In genomic region chr2:174180837-174181236, GRCh38 we compare ENCODE assay signal across 25 cellular contexts.
"Had no signal": no experiment of that assay in that cellular context is flagged by ENCODE, and none has a peak within 500 bp of the region (broad histone marks: within the 10 kb centered on the region; RNA-seq: fewer than 3 reads in every experiment).

No MANE protein-coding gene starts in this region.

- H3K9me3 ChIP-seq: lower lobe of right lung, stomach, uterus had no signal

- H3K27me3 Mint-ChIP-seq: activated naive CD8-positive, alpha-beta T cell treated with anti-CD3 and anti-CD28 coated beads, Interleukin-2, amount 10 ng/mL, durations not matched to agents 7 days and 5 days; naive B cell; stimulated activated memory B cell treated with anti-CD40 and anti-IgM and Interleukin-4, amounts not matched to agents 10 μg/mL and 1 μg/mL and 100 μg/mL, for 72 hours had no signal

- H3K4me3 Mint-ChIP-seq: activated naive CD4-positive, alpha-beta T cell treated with anti-CD3 and anti-CD28 coated beads for 36 hours; activated naive CD8-positive, alpha-beta T cell treated with anti-CD3 and anti-CD28 coated beads, Interleukin-2, amount 10 ng/mL, durations not matched to agents 7 days and 5 days; activated T-cell treated with anti-CD3 and anti-CD28 coated beads, Interleukin-2, amount 50 U/mL, for 72 hours; immature natural killer cell; naive B cell; neural crest cell; stimulated activated memory B cell treated with anti-CD40 and anti-IgM and Interleukin-4, amounts not matched to agents 10 μg/mL and 1 μg/mL and 100 μg/mL, for 72 hours had no signal

- ATAC-seq: activated T-cell treated with anti-CD3 and anti-CD28 coated beads, Interleukin-2, amount 50 U/mL, for 72 hours; foreskin keratinocyte; left lobe of liver; sciatic nerve; stimulated activated memory B cell treated with anti-CD40 and anti-IgM and Interleukin-4, amounts not matched to agents 10 μg/mL and 1 μg/mL and 100 μg/mL, for 72 hours had no signal

- H3K27me3 ChIP-seq: foreskin keratinocyte, stomach, uterus had no signal

- H3K9me3 Mint-ChIP-seq: immature natural killer cell, neural crest cell had no signal

- H3K27ac Mint-ChIP-seq: activated naive CD4-positive, alpha-beta T cell treated with anti-CD3 and anti-CD28 coated beads for 36 hours; activated naive CD8-positive, alpha-beta T cell treated with anti-CD3 and anti-CD28 coated beads, Interleukin-2, amount 10 ng/mL, durations not matched to agents 7 days and 5 days; stimulated activated memory B cell treated with anti-CD40 and anti-IgM and Interleukin-4, amounts not matched to agents 10 μg/mL and 1 μg/mL and 100 μg/mL, for 72 hours had no signal

- H3K36me3 ChIP-seq: lower lobe of right lung, uterus had no signal

- H3K4me1 ChIP-seq: uterus had no signal

- H3K4me2 ChIP-seq: smooth muscle cell had no signal

- DNase-seq: activated CD4-positive, alpha-beta T cell treated with anti-CD3 and anti-CD28 coated beads for 1 hour; activated CD4-positive, alpha-beta T cell treated with anti-CD3 and anti-CD28 coated beads, Interleukin-2, amount 50 U/mL, for 4 hours; activated CD8-positive, alpha-beta memory T cell treated with anti-CD3 and anti-CD28 coated beads for 24 hours; activated CD8-positive, alpha-beta memory T cell treated with anti-CD3 and anti-CD28 coated beads, Interleukin-2, amount 50 U/mL, for 4 hours; activated effector memory CD4-positive, alpha-beta T cell treated with Interleukin-2 at 50 U/mL for 16 hours; activated naive CD4-positive, alpha-beta T cell treated with anti-CD3 and anti-CD28 coated beads for 36 hours; activated naive CD8-positive, alpha-beta T cell treated with anti-CD3 and anti-CD28 coated beads, Interleukin-2, amount 10 ng/mL, durations not matched to agents 7 days and 5 days; activated T-cell treated with anti-CD3 and anti-CD28 coated beads, Interleukin-2, amount 50 U/mL, for 72 hours; amygdala; effector memory CD4-positive, alpha-beta T cell; immature natural killer cell; lower lobe of right lung; naive B cell; posterior cingulate gyrus; stimulated activated CD4-positive, alpha-beta T cell treated with anti-CD3 and anti-CD28 coated beads, Interleukin-15, amount 100 ng/mL, for 24 hours; stomach; T-helper 1 cell; T-helper 9 cell; uterus had no signal

- H3K4me1 Mint-ChIP-seq: activated naive CD8-positive, alpha-beta T cell treated with anti-CD3 and anti-CD28 coated beads, Interleukin-2, amount 10 ng/mL, durations not matched to agents 7 days and 5 days had no signal

- H3K4me3 ChIP-seq: lower lobe of right lung, smooth muscle cell, stomach, uterus had no signal

- H3K27ac ChIP-seq: foreskin keratinocyte, lower lobe of right lung, stomach, uterus had no signal
